Comparison of ENCODE assay signal across 36 cellular contexts in the genomic region with DNA sequence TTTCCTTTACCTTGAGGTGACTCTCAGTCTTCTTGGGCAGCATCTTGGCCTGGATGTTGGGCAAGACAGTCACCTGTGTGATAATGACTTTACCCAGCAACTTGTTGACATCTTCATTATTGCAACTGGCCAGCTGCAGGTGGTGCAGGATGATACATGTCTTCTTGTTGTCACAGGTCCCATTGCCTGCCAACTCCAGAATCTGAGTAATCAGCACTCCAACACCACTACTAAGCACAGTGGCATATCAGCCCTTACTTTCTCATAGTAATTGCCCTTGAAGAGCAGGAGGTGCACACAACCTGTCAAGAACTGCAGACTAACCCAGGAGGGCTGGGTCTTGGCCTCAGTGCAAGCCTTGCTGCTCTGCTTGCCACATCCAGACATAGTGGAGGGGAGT. TPM values are rescaled to one million over a fixed set of nuclear protein-coding genes. Genes with fewer than 3 reads are reported as not detected.
"Had no signal": no experiment of that assay in that cellular context is flagged by ENCODE, and none has a peak within 500 bp of the region (broad histone marks: within the 10 kb centered on the region; RNA-seq: fewer than 3 reads in every experiment).

No MANE protein-coding gene starts in this region.

- ATAC-seq: activated CD8-positive, alpha-beta T cell treated with anti-CD3 and anti-CD28 coated beads for 36 hours; activated naive CD4-positive, alpha-beta T cell treated with anti-CD3 and anti-CD28 coated beads, Interleukin-2, amount 50 U/mL, for 72 hours; activated T-cell treated with anti-CD3 and anti-CD28 coated beads, Interleukin-2, amount 50 U/mL, for 4 hours; activated T-cell treated with anti-CD3 and anti-CD28 coated beads, Interleukin-2, amount 50 U/mL, for 72 hours; activated T-helper 17 cell treated with anti-CD3 and anti-CD28 coated beads, Interleukin-2, amount 50 U/mL, for 72 hours; body of pancreas had no signal

- H3K27me3 ChIP-seq: adrenal gland, body of pancreas, brain microvascular endothelial cell, breast epithelium, cardiac muscle cell had no signal

- H3K4me1 ChIP-seq: adrenal gland, body of pancreas, breast epithelium had no signal

- H3K36me3 ChIP-seq: adrenal gland, brain microvascular endothelial cell, breast epithelium, cardiac muscle cell had no signal

- H3K4me3 ChIP-seq: adrenal gland, body of pancreas, breast epithelium, cardiac muscle cell had no signal

- H3K9me3 ChIP-seq: adrenal gland, body of pancreas, breast epithelium had no signal

- FAIRE-seq: astrocyte, TTC549 had no signal

- DNase-seq: activated B cell treated with CpG ODN at 0.5 μM for 24 hours; activated CD4-positive, alpha-beta memory T cell treated with anti-CD3 and anti-CD28 coated beads for 36 hours; activated CD4-positive, alpha-beta T cell treated with anti-CD3 and anti-CD28 coated beads for 4 hours; activated CD4-positive, alpha-beta T cell treated with anti-CD3 and anti-CD28 coated beads, Interleukin-2, amount 10 ng/mL, durations not matched to agents 24 days and 14 days; activated CD4-positive, alpha-beta T cell treated with anti-CD3 and anti-CD28 coated beads, Interleukin-2, amount 50 U/mL, for 1 hour; activated CD4-positive, alpha-beta T cell treated with anti-CD3 and anti-CD28 coated beads, Interleukin-2, amount 50 U/mL, for 4 hours; activated CD4-positive, CD25-positive, alpha-beta regulatory T cell treated with anti-CD3 and anti-CD28 coated beads, Interleukin-2, amount 50 U/mL, for 72 hours; activated CD8-positive, alpha-beta memory T cell treated with anti-CD3 and anti-CD28 coated beads, Interleukin-2, amount 50 U/mL, for 4 hours; activated CD8-positive, alpha-beta T cell treated with anti-CD3 and anti-CD28 coated beads for 36 hours; activated effector memory CD4-positive, alpha-beta T cell treated with anti-CD3 and anti-CD28 coated beads, Interleukin-2, amount 50 U/mL, for 16 hours; activated gamma-delta T cell treated with Interleukin-2 at 50 U/mL for 16 hours; activated naive CD4-positive, alpha-beta T cell; activated naive CD4-positive, alpha-beta T cell treated with anti-CD3 and anti-CD28 coated beads for 36 hours; activated naive CD4-positive, alpha-beta T cell treated with anti-CD3 and anti-CD28 coated beads, Interleukin-2, amount 50 U/mL, for 16 hours; activated naive CD8-positive, alpha-beta T cell treated with anti-CD3 and anti-CD28 coated beads for 36 hours; activated T-cell treated with anti-CD3 and anti-CD28 coated beads for 4 hours; activated T-cell treated with anti-CD3 and anti-CD28 coated beads, Interleukin-2, amount 50 U/mL, for 1 hour; activated T-cell treated with anti-CD3 and anti-CD28 coated beads, Interleukin-2, amount 50 U/mL, for 4 hours; activated T-cell treated with anti-CD3 and anti-CD28 coated beads, Interleukin-2, amount 50 U/mL, for 72 hours; adrenal gland; amniotic stem cell; aorta; body of pancreas; brain microvascular endothelial cell; caudate nucleus; cerebellar nuclear complex; T-helper 1 cell; T-helper 2 cell; T-helper 9 cell had no signal

- H3K27ac ChIP-seq: adrenal gland, body of pancreas, brain microvascular endothelial cell, breast epithelium, cardiac muscle cell, VCaP had no signal

RNA-seq across cellular contexts. Expression of a gene that starts 57.8 kb away (rescaled TPM):
- total RNA-seq: activated CD8-positive, alpha-beta T cell treated with anti-CD3 and anti-CD28 coated beads for 36 hours; activated T-cell treated with anti-CD3 and anti-CD28 coated beads, Interleukin-2, amount 50 U/mL, for 4 hours; body of pancreas had no signal
